1 cellular context compared by ENCODE assay signal in the genomic region with DNA sequence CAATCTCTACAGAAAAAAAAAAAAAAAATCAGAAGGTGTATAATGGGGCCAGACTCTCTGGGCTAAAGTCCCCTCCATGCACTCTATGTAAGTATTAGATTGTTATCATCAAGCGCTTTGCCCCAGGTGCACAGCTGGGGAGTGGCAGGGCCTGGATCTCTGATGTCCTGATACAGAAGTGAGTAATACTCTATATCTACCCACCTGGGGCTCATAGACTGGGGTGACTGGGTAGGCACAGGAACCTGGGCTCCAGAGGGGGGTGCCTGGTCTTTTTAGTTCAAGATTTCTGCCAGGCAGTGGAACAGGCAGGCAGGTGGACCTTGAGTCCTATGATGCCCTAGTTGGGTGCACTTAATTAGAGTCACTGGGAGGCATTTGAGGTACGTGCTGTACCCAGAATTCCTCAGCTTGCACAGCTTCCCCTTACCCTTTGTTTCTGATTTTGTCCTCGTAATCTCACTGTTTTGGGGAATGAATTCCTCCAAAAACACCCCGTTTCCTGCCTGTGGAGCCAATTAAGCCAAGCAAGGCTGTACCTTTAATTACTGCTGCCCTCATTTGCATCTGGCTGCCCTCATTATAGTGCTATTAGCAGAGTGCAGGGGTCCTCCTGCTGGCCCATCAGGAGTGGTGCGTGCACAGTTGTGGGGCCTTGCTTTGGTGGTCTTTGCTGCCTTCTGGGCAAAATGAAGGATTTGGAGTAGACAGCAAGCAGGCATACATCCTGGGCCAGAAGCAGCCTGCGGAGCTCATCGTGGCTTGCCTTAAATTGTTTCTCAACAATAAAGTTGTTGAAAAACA.
TF ChIP-seq lines count a peak whose summit lies in the region.

No MANE protein-coding gene starts in this region.

TF ChIP-seq in HepG2, 621 proteins besides CTCF, POLR2A, EP300 and RAD21 (continued from another document and continues in another):
- TF ChIP-seq, protein P1, sequence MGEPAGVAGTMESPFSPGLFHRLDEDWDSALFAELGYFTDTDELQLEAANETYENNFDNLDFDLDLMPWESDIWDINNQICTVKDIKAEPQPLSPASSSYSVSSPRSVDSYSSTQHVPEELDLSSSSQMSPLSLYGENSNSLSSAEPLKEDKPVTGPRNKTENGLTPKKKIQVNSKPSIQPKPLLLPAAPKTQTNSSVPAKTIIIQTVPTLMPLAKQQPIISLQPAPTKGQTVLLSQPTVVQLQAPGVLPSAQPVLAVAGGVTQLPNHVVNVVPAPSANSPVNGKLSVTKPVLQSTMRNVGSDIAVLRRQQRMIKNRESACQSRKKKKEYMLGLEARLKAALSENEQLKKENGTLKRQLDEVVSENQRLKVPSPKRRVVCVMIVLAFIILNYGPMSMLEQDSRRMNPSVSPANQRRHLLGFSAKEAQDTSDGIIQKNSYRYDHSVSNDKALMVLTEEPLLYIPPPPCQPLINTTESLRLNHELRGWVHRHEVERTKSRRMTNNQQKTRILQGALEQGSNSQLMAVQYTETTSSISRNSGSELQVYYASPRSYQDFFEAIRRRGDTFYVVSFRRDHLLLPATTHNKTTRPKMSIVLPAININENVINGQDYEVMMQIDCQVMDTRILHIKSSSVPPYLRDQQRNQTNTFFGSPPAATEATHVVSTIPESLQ (CRISPR knock-in tag; conservative IDR thresholded peaks at IDR 0.05) = no peak
- TF ChIP-seq ZNF30 (CRISPR knock-in tag; IDR thresholded peaks at IDR 0.05) (no peak), ZSCAN29 (CRISPR knock-in tag; conservative IDR thresholded peaks at IDR 0.05) (no peak), ZSCAN20 (CRISPR knock-in tag; IDR thresholded peaks at IDR 0.05; ENCODE audit: borderline replicate concordance) (no peak), ZNF619 (CRISPR knock-in tag; IDR thresholded peaks at IDR 0.05) (no peak), TGIF2 (CRISPR knock-in tag; IDR thresholded peaks at IDR 0.05) (no peak), PAF1 (CRISPR knock-in tag; IDR thresholded peaks at IDR 0.05) (no peak), ZBTB1 (CRISPR knock-in tag; IDR thresholded peaks at IDR 0.05; ENCODE audit: borderline replicate concordance) (no peak), CAMTA2 (CRISPR knock-in tag; IDR thresholded peaks at IDR 0.05; ENCODE audit: borderline replicate concordance) (no peak), NFE2L1 (CRISPR knock-in tag; IDR thresholded peaks at IDR 0.05; ENCODE audit: borderline replicate concordance) (no peak), SP2 (CRISPR knock-in tag; IDR thresholded peaks at IDR 0.05) (no peak), RFX5 (IDR thresholded peaks at IDR 0.05; ENCODE audit: low read depth, low read length) (no peak), PRPF4 (IDR thresholded peaks at IDR 0.05; ENCODE audit: low read depth, low read length, poor library complexity, severe bottlenecking) (no peak), MBD4 (IDR thresholded peaks at IDR 0.05; ENCODE audit: borderline replicate concordance, low read length) (no peak), TBX2 (CRISPR knock-in tag; IDR thresholded peaks at IDR 0.05; ENCODE audit: borderline replicate concordance) (peak; percentile 26; the same call in 1 of the 2 replicates), DMAP1 (CRISPR knock-in tag; IDR thresholded peaks at IDR 0.05) (no peak), ATF1 (CRISPR knock-in tag; IDR thresholded peaks at IDR 0.05) (no peak), FOXO1 (CRISPR knock-in tag; IDR thresholded peaks at IDR 0.05) (no peak; the same call in 1 of the 2 replicates), SALL1 (CRISPR knock-in tag; IDR thresholded peaks at IDR 0.05) (0 out of 2 replicates have a peak, but pooled peaks have one; percentile 21), ZNF546 (CRISPR knock-in tag; conservative IDR thresholded peaks at IDR 0.05) (0 out of 2 replicates have a peak, but pooled peaks have one; percentile 44), NFYB (CRISPR knock-in tag; IDR thresholded peaks at IDR 0.05) (no peak), MLLT10 (CRISPR knock-in tag; IDR thresholded peaks at IDR 0.05) (no peak), ZNF883 (CRISPR knock-in tag; IDR thresholded peaks at IDR 0.05; ENCODE audit: not compliant biosample characterization) (no peak), ZNF501 (CRISPR knock-in tag; IDR thresholded peaks at IDR 0.05) (peak; percentile 49; the same call in 1 of the 2 replicates), JUNB (CRISPR knock-in tag; IDR thresholded peaks at IDR 0.05; ENCODE audit: borderline replicate concordance) (no peak), KLF13 (CRISPR knock-in tag; IDR thresholded peaks at IDR 0.05) (no peak)
- TF ChIP-seq, protein P2, sequence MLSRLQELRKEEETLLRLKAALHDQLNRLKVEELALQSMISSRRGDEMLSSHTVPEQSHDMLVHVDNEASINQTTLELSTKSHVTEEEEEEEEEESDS (CRISPR knock-in tag; IDR thresholded peaks at IDR 0.05; ENCODE audit: borderline replicate concordance) = no peak
- TF ChIP-seq, protein P3, sequence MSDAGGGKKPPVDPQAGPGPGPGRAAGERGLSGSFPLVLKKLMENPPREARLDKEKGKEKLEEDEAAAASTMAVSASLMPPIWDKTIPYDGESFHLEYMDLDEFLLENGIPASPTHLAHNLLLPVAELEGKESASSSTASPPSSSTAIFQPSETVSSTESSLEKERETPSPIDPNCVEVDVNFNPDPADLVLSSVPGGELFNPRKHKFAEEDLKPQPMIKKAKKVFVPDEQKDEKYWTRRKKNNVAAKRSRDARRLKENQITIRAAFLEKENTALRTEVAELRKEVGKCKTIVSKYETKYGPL (CRISPR knock-in tag; IDR thresholded peaks at IDR 0.05) = no peak
- TF ChIP-seq, protein P4, sequence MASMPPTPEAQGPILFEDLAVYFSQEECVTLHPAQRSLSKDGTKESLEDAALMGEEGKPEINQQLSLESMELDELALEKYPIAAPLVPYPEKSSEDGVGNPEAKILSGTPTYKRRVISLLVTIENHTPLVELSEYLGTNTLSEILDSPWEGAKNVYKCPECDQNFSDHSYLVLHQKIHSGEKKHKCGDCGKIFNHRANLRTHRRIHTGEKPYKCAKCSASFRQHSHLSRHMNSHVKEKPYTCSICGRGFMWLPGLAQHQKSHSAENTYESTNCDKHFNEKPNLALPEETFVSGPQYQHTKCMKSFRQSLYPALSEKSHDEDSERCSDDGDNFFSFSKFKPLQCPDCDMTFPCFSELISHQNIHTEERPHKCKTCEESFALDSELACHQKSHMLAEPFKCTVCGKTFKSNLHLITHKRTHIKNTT (CRISPR knock-in tag; IDR thresholded peaks at IDR 0.05) = no peak
- TF ChIP-seq, protein P5, sequence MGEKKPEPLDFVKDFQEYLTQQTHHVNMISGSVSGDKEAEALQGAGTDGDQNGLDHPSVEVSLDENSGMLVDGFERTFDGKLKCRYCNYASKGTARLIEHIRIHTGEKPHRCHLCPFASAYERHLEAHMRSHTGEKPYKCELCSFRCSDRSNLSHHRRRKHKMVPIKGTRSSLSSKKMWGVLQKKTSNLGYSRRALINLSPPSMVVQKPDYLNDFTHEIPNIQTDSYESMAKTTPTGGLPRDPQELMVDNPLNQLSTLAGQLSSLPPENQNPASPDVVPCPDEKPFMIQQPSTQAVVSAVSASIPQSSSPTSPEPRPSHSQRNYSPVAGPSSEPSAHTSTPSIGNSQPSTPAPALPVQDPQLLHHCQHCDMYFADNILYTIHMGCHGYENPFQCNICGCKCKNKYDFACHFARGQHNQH (CRISPR knock-in tag; IDR thresholded peaks at IDR 0.05) = no peak
- TF ChIP-seq, protein P6, sequence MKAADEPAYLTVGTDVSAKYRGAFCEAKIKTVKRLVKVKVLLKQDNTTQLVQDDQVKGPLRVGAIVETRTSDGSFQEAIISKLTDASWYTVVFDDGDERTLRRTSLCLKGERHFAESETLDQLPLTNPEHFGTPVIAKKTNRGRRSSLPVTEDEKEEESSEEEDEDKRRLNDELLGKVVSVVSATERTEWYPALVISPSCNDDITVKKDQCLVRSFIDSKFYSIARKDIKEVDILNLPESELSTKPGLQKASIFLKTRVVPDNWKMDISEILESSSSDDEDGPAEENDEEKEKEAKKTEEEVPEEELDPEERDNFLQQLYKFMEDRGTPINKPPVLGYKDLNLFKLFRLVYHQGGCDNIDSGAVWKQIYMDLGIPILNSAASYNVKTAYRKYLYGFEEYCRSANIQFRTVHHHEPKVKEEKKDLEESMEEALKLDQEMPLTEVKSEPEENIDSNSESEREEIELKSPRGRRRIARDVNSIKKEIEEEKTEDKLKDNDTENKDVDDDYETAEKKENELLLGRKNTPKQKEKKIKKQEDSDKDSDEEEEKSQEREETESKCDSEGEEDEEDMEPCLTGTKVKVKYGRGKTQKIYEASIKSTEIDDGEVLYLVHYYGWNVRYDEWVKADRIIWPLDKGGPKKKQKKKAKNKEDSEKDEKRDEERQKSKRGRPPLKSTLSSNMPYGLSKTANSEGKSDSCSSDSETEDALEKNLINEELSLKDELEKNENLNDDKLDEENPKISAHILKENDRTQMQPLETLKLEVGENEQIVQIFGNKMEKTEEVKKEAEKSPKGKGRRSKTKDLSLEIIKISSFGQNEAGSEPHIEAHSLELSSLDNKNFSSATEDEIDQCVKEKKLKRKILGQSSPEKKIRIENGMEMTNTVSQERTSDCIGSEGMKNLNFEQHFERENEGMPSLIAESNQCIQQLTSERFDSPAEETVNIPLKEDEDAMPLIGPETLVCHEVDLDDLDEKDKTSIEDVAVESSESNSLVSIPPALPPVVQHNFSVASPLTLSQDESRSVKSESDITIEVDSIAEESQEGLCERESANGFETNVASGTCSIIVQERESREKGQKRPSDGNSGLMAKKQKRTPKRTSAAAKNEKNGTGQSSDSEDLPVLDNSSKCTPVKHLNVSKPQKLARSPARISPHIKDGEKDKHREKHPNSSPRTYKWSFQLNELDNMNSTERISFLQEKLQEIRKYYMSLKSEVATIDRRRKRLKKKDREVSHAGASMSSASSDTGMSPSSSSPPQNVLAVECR (CRISPR knock-in tag; IDR thresholded peaks at IDR 0.05; ENCODE audit: borderline replicate concordance) = no peak
- TF ChIP-seq, protein P7, sequence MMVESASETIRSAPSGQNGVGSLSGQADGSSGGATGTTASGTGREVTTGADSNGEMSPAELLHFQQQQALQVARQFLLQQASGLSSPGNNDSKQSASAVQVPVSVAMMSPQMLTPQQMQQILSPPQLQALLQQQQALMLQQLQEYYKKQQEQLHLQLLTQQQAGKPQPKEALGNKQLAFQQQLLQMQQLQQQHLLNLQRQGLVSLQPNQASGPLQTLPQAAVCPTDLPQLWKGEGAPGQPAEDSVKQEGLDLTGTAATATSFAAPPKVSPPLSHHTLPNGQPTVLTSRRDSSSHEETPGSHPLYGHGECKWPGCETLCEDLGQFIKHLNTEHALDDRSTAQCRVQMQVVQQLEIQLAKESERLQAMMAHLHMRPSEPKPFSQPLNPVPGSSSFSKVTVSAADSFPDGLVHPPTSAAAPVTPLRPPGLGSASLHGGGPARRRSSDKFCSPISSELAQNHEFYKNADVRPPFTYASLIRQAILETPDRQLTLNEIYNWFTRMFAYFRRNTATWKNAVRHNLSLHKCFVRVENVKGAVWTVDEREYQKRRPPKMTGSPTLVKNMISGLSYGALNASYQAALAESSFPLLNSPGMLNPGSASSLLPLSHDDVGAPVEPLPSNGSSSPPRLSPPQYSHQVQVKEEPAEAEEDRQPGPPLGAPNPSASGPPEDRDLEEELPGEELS (CRISPR knock-in tag; IDR thresholded peaks at IDR 0.05) = no peak
- TF ChIP-seq, protein P8, sequence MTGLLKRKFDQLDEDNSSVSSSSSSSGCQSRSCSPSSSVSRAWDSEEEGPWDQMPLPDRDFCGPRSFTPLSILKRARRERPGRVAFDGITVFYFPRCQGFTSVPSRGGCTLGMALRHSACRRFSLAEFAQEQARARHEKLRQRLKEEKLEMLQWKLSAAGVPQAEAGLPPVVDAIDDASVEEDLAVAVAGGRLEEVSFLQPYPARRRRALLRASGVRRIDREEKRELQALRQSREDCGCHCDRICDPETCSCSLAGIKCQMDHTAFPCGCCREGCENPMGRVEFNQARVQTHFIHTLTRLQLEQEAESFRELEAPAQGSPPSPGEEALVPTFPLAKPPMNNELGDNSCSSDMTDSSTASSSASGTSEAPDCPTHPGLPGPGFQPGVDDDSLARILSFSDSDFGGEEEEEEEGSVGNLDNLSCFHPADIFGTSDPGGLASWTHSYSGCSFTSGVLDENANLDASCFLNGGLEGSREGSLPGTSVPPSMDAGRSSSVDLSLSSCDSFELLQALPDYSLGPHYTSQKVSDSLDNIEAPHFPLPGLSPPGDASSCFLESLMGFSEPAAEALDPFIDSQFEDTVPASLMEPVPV (CRISPR knock-in tag; IDR thresholded peaks at IDR 0.05) = no peak
- TF ChIP-seq, protein P9, sequence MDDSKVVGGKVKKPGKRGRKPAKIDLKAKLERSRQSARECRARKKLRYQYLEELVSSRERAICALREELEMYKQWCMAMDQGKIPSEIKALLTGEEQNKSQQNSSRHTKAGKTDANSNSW (CRISPR knock-in tag; IDR thresholded peaks at IDR 0.05; ENCODE audit: borderline replicate concordance) = no peak
- TF ChIP-seq, protein P10, sequence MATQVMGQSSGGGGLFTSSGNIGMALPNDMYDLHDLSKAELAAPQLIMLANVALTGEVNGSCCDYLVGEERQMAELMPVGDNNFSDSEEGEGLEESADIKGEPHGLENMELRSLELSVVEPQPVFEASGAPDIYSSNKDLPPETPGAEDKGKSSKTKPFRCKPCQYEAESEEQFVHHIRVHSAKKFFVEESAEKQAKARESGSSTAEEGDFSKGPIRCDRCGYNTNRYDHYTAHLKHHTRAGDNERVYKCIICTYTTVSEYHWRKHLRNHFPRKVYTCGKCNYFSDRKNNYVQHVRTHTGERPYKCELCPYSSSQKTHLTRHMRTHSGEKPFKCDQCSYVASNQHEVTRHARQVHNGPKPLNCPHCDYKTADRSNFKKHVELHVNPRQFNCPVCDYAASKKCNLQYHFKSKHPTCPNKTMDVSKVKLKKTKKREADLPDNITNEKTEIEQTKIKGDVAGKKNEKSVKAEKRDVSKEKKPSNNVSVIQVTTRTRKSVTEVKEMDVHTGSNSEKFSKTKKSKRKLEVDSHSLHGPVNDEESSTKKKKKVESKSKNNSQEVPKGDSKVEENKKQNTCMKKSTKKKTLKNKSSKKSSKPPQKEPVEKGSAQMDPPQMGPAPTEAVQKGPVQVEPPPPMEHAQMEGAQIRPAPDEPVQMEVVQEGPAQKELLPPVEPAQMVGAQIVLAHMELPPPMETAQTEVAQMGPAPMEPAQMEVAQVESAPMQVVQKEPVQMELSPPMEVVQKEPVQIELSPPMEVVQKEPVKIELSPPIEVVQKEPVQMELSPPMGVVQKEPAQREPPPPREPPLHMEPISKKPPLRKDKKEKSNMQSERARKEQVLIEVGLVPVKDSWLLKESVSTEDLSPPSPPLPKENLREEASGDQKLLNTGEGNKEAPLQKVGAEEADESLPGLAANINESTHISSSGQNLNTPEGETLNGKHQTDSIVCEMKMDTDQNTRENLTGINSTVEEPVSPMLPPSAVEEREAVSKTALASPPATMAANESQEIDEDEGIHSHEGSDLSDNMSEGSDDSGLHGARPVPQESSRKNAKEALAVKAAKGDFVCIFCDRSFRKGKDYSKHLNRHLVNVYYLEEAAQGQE (IDR thresholded peaks at IDR 0.05; ENCODE audit: borderline replicate concordance in 1 of 2, low read depth in 1 of 2, low read length in 2 of 2) = no peak
- TF ChIP-seq, protein P11, sequence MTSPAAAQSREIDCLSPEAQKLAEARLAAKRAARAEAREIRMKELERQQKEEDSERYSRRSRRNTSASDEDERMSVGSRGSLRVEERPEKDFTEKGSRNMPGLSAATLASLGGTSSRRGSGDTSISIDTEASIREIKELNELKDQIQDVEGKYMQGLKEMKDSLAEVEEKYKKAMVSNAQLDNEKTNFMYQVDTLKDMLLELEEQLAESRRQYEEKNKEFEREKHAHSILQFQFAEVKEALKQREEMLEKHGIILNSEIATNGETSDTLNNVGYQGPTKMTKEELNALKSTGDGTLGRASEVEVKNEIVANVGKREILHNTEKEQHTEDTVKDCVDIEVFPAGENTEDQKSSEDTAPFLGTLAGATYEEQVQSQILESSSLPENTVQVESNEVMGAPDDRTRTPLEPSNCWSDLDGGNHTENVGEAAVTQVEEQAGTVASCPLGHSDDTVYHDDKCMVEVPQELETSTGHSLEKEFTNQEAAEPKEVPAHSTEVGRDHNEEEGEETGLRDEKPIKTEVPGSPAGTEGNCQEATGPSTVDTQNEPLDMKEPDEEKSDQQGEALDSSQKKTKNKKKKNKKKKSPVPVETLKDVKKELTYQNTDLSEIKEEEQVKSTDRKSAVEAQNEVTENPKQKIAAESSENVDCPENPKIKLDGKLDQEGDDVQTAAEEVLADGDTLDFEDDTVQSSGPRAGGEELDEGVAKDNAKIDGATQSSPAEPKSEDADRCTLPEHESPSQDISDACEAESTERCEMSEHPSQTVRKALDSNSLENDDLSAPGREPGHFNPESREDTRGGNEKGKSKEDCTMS (CRISPR knock-in tag; conservative IDR thresholded peaks at IDR 0.05) = no peak
